Comparison of ENCODE assay signal across 8 cellular contexts in the genomic region with DNA sequence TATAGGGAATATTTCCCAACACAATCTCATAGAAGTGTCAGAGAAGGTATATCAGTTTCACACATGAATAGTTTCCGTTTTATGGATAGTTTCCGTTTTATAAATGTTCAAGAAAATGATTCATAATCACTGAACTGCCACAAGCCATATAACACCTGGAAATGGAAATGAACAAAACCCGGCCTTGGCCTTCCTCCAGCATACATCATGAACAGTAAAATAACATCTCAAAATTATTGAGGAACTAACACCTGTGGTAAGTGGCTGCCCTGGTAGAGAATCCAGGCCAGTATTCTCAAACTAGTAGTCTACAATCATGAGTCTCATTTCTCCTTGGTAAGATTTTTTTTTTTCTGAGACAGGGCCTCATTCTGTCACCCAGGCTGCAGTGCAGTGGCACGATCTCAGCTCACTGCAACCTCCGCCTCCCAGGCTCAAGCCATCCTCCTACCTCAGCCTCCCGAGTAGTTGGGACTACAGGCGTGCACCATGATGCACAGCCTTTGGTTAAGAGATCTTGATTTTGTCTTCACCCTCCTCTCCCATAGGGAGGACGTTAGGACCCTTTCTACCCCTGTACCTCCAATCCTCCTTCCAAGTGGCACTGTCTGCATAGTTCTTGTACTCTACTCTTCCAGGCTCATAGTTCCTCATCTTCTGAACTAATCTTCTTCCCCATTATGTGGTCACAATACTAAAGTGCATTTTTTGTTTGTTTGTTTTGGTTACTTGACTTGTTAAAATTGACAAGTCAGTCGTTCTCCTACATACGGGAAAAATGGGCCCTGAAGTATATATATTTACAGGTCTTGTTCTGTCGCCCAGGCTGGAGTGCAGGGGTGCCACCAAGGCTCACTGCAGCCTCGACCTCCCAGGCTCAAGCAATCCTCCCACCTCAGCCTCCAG. TPM values are rescaled to one million over a fixed set of nuclear protein-coding genes. Genes with fewer than 3 reads are reported as not detected.
DNase-seq lines count a peak whose midpoint lies in the region; ATAC-seq, FAIRE-seq and TF ChIP-seq lines count a peak whose summit lies in the region.

No MANE protein-coding gene starts in this region.

- DNase-seq in AG10803 (ENCODE audit: low read depth) (no peak), H9 (no peak), kidney (no peak), middle frontal gyrus (ENCODE audit: extremely low spot score, low spot score) (no peak), iPS-NIHi7 (ENCODE audit: extremely low spot score) (no peak), T1000 (lab: John Stamatoyannopoulos, UW) (no peak)
- DNase-seq in activated CD4-positive, alpha-beta memory T cell treated with anti-CD3 and anti-CD28 coated beads, Interleukin-2, amount 10 ng/mL, durations not matched to agents 7 days and 5 days = peak; percentile 54

- no peaks in the 10 kb centered on the region for H3K36me3 ChIP-seq in kidney (ENCODE audit: control insufficient read depth in 1 of 2, insufficient read depth in 2 of 2, low read length in 2 of 2)

- no peak overlapping the region for H3K4ac ChIP-seq in H9 (ENCODE audit: low read depth, low read length)

- H3K4me2 ChIP-seq in H9 (ENCODE audit: insufficient read depth, insufficient read length, low read length) = peak overlapping the region; percentile 82

- H4K20me1 ChIP-seq in H9 (ENCODE audit: control insufficient read depth, insufficient read depth, insufficient read length) = no peaks in the 10 kb centered on the region

- H3K27ac ChIP-seq in H9 (ENCODE audit: insufficient read length, low read depth, low read length) = no peak overlapping the region
- no peak overlapping the region for H3K27ac ChIP-seq in kidney (ENCODE audit: low read depth in 2 of 2, low read length in 2 of 2)

- no peak overlapping the region for H2BK120ac ChIP-seq in H9 (ENCODE audit: low read depth, low read length, poor library complexity, severe bottlenecking)

- no peak for FAIRE-seq in kidney (lab: Jason Lieb, UNC)

- no peak overlapping the region for H3K23ac ChIP-seq in H9 (ENCODE audit: insufficient read length, low read depth, low read length)

- H3K18ac ChIP-seq in H9 (ENCODE audit: insufficient read length, low read depth, low read length) = no peak overlapping the region

- CTCF ChIA-PET in activated CD4-positive, alpha-beta memory T cell treated with anti-CD3 and anti-CD28 coated beads, Interleukin-2, amount 10 ng/mL, durations not matched to agents 7 days and 5 days (lab: Charles Lee) = interaction anchor here (0.6 to 5.4 kb wide), 4 partner anchors 15 to 273 kb away, joined by 4 to 29 read pairs (median 6); a partner anchor contains a TSS

- H3K4me3 ChIP-seq in AG10803 (ENCODE audit: low read length) = peak overlapping the region; percentile 62
- H3K4me3 ChIP-seq in kidney (ENCODE audit: low read length in 2 of 2) = peak overlapping the region; percentile 59 to 70

- no peaks in the 10 kb centered on the region; the same call in 1 of the 2 replicates for H3K27me3 ChIP-seq in H9 (ENCODE audit: insufficient read depth, low read length)

- no peak overlapping the region for H4K5ac ChIP-seq in H9 (ENCODE audit: insufficient read length, low read depth, low read length)

- H3K27me3 Mint-ChIP-seq in H9 (ENCODE audit: low read depth) = peaks cover 11% of the 10 kb centered on the region
- peaks cover 6% of the 10 kb centered on the region for H3K27me3 Mint-ChIP-seq in activated CD4-positive, alpha-beta memory T cell treated with anti-CD3 and anti-CD28 coated beads, Interleukin-2, amount 10 ng/mL, durations not matched to agents 7 days and 5 days
- peaks cover 2% of the 10 kb centered on the region for H3K27me3 Mint-ChIP-seq in stimulated activated memory B cell treated with anti-CD40 and anti-IgM and Interleukin-4, amounts not matched to agents 10 μg/mL and 1 μg/mL and 100 μg/mL, for 72 hours

- no peak overlapping the region for H4K91ac ChIP-seq in H9 (ENCODE audit: insufficient read length, low read depth, low read length)

- no peak overlapping the region for H2BK12ac ChIP-seq in H9 (ENCODE audit: insufficient read length, low read depth, low read length)

- TF ChIP-seq CTCF in AG10803 (conservative IDR thresholded peaks at IDR 0.05; ENCODE audit: low read length) (no peak), H9 (conservative IDR thresholded peaks at IDR 0.05) (no peak), kidney (IDR thresholded peaks at IDR 0.05; ENCODE audit: borderline replicate concordance, extremely low read depth, insufficient read depth) (no peak)

- H3K4me1 ChIP-seq in H9 (ENCODE audit: insufficient read depth, low read length) = no peaks in the 10 kb centered on the region
- peaks cover 3 to 5% of the 10 kb centered on the region in 2 donors for H3K4me1 ChIP-seq in kidney (ENCODE audit: control insufficient read depth in 1 of 2, insufficient read depth in 1 of 2, low read depth in 1 of 2, low read length in 2 of 2)

- H4K8ac ChIP-seq in H9 (replicated peaks; ENCODE audit: insufficient read length, low read depth, low read length) = no peak overlapping the region

- H3K14ac ChIP-seq in H9 (ENCODE audit: insufficient read depth, low read length) = no peak overlapping the region

- intact Hi-C loops in kidney (cut with DNase I) = no loop called here

- no peak overlapping the region for H3K56ac ChIP-seq in H9 (ENCODE audit: insufficient read length, low read depth, low read length)

- H3K36me3 Mint-ChIP-seq in H9 (ENCODE audit: insufficient read depth in 1 of 3, low read depth in 3 of 3) = no peaks in the 10 kb centered on the region
- peaks cover 5% of the 10 kb centered on the region for H3K36me3 Mint-ChIP-seq in activated CD4-positive, alpha-beta memory T cell treated with anti-CD3 and anti-CD28 coated beads, Interleukin-2, amount 10 ng/mL, durations not matched to agents 7 days and 5 days (ENCODE audit: low read depth)
- no peaks in the 10 kb centered on the region for H3K36me3 Mint-ChIP-seq in stimulated activated memory B cell treated with anti-CD40 and anti-IgM and Interleukin-4, amounts not matched to agents 10 μg/mL and 1 μg/mL and 100 μg/mL, for 72 hours

- H3K9me3 ChIP-seq in H9 (ENCODE audit: control insufficient read depth, low read depth, low read length) (no peaks in the 10 kb centered on the region), kidney (ENCODE audit: control insufficient read depth in 1 of 2, low read length in 2 of 2) (no peaks in the 10 kb centered on the region)

- no peak overlapping the region for H3T11ph ChIP-seq in H9 (ENCODE audit: low read length)

- H2BK5ac ChIP-seq in H9 (ENCODE audit: insufficient read length, low read length) = no peak overlapping the region

- H2AK5ac ChIP-seq in H9 (ENCODE audit: insufficient read length, low read length) = no peak overlapping the region

- POLR2A ChIA-PET in activated CD4-positive, alpha-beta memory T cell treated with anti-CD3 and anti-CD28 coated beads, Interleukin-2, amount 10 ng/mL, durations not matched to agents 7 days and 5 days (lab: Charles Lee) = interaction anchor here (0.6 to 4.0 kb wide), 16 partner anchors 11 to 414 kb away, joined by 3 to 44 read pairs (median 4); a partner anchor contains a TSS

- H3K79me2 ChIP-seq in H9 (ENCODE audit: insufficient read depth, low read length) = no peaks in the 10 kb centered on the region

- H2BK15ac ChIP-seq in H9 (ENCODE audit: low read depth, low read length) = no peak overlapping the region

- H3K79me1 ChIP-seq in H9 (ENCODE audit: insufficient read depth, low read depth, low read length, poor library complexity, severe bottlenecking) = no peaks in the 10 kb centered on the region

- H3K27ac Mint-ChIP-seq in H9 = no peak overlapping the region
- peak overlapping the region; percentile 97 for H3K27ac Mint-ChIP-seq in activated CD4-positive, alpha-beta memory T cell treated with anti-CD3 and anti-CD28 coated beads, Interleukin-2, amount 10 ng/mL, durations not matched to agents 7 days and 5 days
- H3K27ac Mint-ChIP-seq in stimulated activated memory B cell treated with anti-CD40 and anti-IgM and Interleukin-4, amounts not matched to agents 10 μg/mL and 1 μg/mL and 100 μg/mL, for 72 hours = peak overlapping the region; percentile 98

- no peak overlapping the region for H2BK20ac ChIP-seq in H9 (ENCODE audit: low read depth, low read length, poor library complexity, severe bottlenecking)

- peaks cover 4 to 5% of the 10 kb centered on the region in 2 experiments for H3K4me1 Mint-ChIP-seq in H9
- H3K4me1 Mint-ChIP-seq in activated CD4-positive, alpha-beta memory T cell treated with anti-CD3 and anti-CD28 coated beads, Interleukin-2, amount 10 ng/mL, durations not matched to agents 7 days and 5 days = peaks cover 48% of the 10 kb centered on the region
- H3K4me1 Mint-ChIP-seq in stimulated activated memory B cell treated with anti-CD40 and anti-IgM and Interleukin-4, amounts not matched to agents 10 μg/mL and 1 μg/mL and 100 μg/mL, for 72 hours = peaks cover 25% of the 10 kb centered on the region

- ATAC-seq in stimulated activated memory B cell treated with anti-CD40 and anti-IgM and Interleukin-4, amounts not matched to agents 10 μg/mL and 1 μg/mL and 100 μg/mL, for 72 hours = peak; percentile 72

- H3K9ac ChIP-seq in H9 (ENCODE audit: extremely low read depth, insufficient read length, low read length) = no peak overlapping the region
- H3K9ac ChIP-seq in kidney (ENCODE audit: low read length in 2 of 2) = no peak overlapping the region

- no CpG with 5 or more reads among the region's 12 CpGs for WGBS in H9 (ENCODE audit: extremely low coverage, insufficient read length, low lambda C conversion rate)

- peaks cover 3% of the 10 kb centered on the region for H3K23me2 ChIP-seq in H9 (ENCODE audit: insufficient read length, low read depth, low read length, poor library complexity, severe bottlenecking)

- peak overlapping the region; percentile 79 for H3K4me3 Mint-ChIP-seq in H9
- peak overlapping the region; percentile 75 for H3K4me3 Mint-ChIP-seq in activated CD4-positive, alpha-beta memory T cell treated with anti-CD3 and anti-CD28 coated beads, Interleukin-2, amount 10 ng/mL, durations not matched to agents 7 days and 5 days
- H3K4me3 Mint-ChIP-seq in stimulated activated memory B cell treated with anti-CD40 and anti-IgM and Interleukin-4, amounts not matched to agents 10 μg/mL and 1 μg/mL and 100 μg/mL, for 72 hours = peak overlapping the region; percentile 94

- no peak overlapping the region for H2AFZ ChIP-seq in H9 (ENCODE audit: low read length)

- H3K9me3 Mint-ChIP-seq in H9 = no peaks in the 10 kb centered on the region; a peak in 1 of 5 replicates
- peaks cover 9% of the 10 kb centered on the region for H3K9me3 Mint-ChIP-seq in activated CD4-positive, alpha-beta memory T cell treated with anti-CD3 and anti-CD28 coated beads, Interleukin-2, amount 10 ng/mL, durations not matched to agents 7 days and 5 days
- no peaks in the 10 kb centered on the region for H3K9me3 Mint-ChIP-seq in stimulated activated memory B cell treated with anti-CD40 and anti-IgM and Interleukin-4, amounts not matched to agents 10 μg/mL and 1 μg/mL and 100 μg/mL, for 72 hours

RNA-seq across cellular contexts. Expression of a gene that starts 15.0 kb away (rescaled TPM):
- total RNA-seq in H9 (2021) = 12.0 and 12.3 TPM in 2 replicates
- 10 to 100 TPM; 30.4 to 31.2 TPM for total RNA-seq in activated CD4-positive, alpha-beta memory T cell treated with anti-CD3 and anti-CD28 coated beads, Interleukin-2, amount 10 ng/mL, durations not matched to agents 7 days and 5 days
- total RNA-seq in kidney = 4.2 TPM
- polyA plus RNA-seq in kidney (ENCODE audit: insufficient read depth, low read depth, low replicate concordance) = 7.2 TPM

Comparison
In these comparisons a context has a peak if more than half of its experiments do, and no peak if none do; other contexts are left out.
1. H3K27ac Mint-ChIP-seq: peak in activated CD4-positive, alpha-beta memory T cell treated with anti-CD3 and anti-CD28 coated beads, Interleukin-2, amount 10 ng/mL, durations not matched to agents 7 days and 5 days (single experiment) and stimulated activated memory B cell treated with anti-CD40 and anti-IgM and Interleukin-4, amounts not matched to agents 10 μg/mL and 1 μg/mL and 100 μg/mL, for 72 hours (single experiment); none in H9 (0 of 3).
2. Peak in every context shown above with its lines, with median percentiles within 50 percentile points of each other: H3K4me3 Mint-ChIP-seq.